Comparison of ENCODE assay signal across 10 cellular contexts in the genomic region with DNA sequence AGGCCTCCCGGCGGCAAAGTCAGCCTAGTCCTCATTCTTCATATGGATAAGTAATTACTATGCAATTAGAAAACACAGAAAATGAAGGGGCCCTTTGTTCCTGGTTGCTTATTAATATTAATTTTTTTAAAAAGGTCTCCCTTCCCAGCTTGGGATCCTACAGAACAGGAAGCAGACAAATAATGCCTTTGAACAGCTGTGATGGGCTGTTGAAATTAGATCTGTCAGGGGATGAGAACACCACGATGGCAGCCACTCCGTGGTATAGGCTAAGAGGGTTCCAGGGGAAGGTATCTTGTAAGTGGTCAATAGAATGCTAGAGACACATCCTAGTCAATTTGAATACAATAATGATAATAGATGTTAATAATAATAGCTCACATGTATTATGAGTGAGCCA.
DNase-seq lines count a peak whose midpoint lies in the region; ATAC-seq, FAIRE-seq and TF ChIP-seq lines count a peak whose summit lies in the region.
"Had no signal": no experiment of that assay in that cellular context is flagged by ENCODE, and none has a peak within 500 bp of the region (broad histone marks: within the 10 kb centered on the region; RNA-seq: fewer than 3 reads in every experiment).

No MANE protein-coding gene starts in this region.

- H3K4me1 ChIP-seq in cardiac muscle cell (ENCODE audit: low read depth) = no peaks in the 10 kb centered on the region
- H3K4me1 ChIP-seq in upper lobe of left lung = peaks cover 6 to 20% (median 13%) of the 10 kb centered on the region in 4 donors

- TF ChIP-seq POLR2A in upper lobe of left lung (IDR thresholded peaks at IDR 0.05) = no peak

- H3K4me3 ChIP-seq in cardiac muscle cell (no peak overlapping the region), upper lobe of left lung (no peak overlapping the region)
- H3K4me3 ChIP-seq: GM12878 had no signal

- intact Hi-C loops in left ventricle myocardium superior (cut with micrococcal nuclease) = no loop called here

- no peak for FAIRE-seq in GM19239 (lab: Jason Lieb, UNC)
- FAIRE-seq: GM12878 had no signal

- no peak for TF ChIP-seq CTCF in cardiac muscle cell (IDR thresholded peaks at IDR 0.05; ENCODE audit: low read depth, low read length)
- no peak for TF ChIP-seq CTCF in upper lobe of left lung (IDR thresholded peaks at IDR 0.05)

- H3K36me3 ChIP-seq in cardiac muscle cell = no peaks in the 10 kb centered on the region
- no peaks in the 10 kb centered on the region for H3K36me3 ChIP-seq in upper lobe of left lung

- peak overlapping the region; percentile 1 for H3K27ac ChIP-seq in cardiac muscle cell
- peak overlapping the region; percentile 95 for H3K27ac ChIP-seq in layer of hippocampus (ENCODE audit: low read depth, low read length)
- peak overlapping the region; percentile 20 to 72 (median 51) for H3K27ac ChIP-seq in upper lobe of left lung

- no peak for ATAC-seq in left ventricle myocardium superior
- no peak for ATAC-seq in upper lobe of left lung (ENCODE audit: low FRiP score in 2 of 2)
- ATAC-seq: GM12878; natural killer cell treated with Interleukin-12 subunit alpha and Interleukin-12 subunit beta and Interleukin-15 and Interleukin-18, amount 100 ng/mL, for 72 hours had no signal

- TF ChIP-seq EP300 in upper lobe of left lung (IDR thresholded peaks at IDR 0.05) = no peak

- DNase-seq in cardiac muscle cell (ENCODE audit: low read depth in 1 of 2, low spot score in 1 of 2) (no peak), left ventricle myocardium superior (no peak), SHP77 (lab: John Stamatoyannopoulos, UW) (peak; percentile 11 to 25), upper lobe of left lung (no peak), MV-4-11 (lab: John Stamatoyannopoulos, UW) (no peak), 8988T (no peak), GM19239 (ENCODE audit: insufficient read length, low spot score) (no peak)

- H3K9me3 ChIP-seq in cardiac muscle cell (ENCODE audit: low read depth) (no peaks in the 10 kb centered on the region), upper lobe of left lung (no peaks in the 10 kb centered on the region)

- H3K27me3 ChIP-seq in cardiac muscle cell (no peaks in the 10 kb centered on the region), layer of hippocampus (ENCODE audit: control insufficient read depth, insufficient read depth, low read length) (no peaks in the 10 kb centered on the region), upper lobe of left lung (no peaks in the 10 kb centered on the region)

- 90 to 91% methylated on average over 4 of the region's 4 CpGs for WGBS in upper lobe of left lung, 2 donors

Comparison
In these comparisons a context has a peak if more than half of its experiments do, and no peak if none do; other contexts are left out.
1. DNase-seq: peak in SHP77 (2 of 2); none in cardiac muscle cell (0 of 2), left ventricle myocardium superior (single experiment), upper lobe of left lung (0 of 2), MV-4-11 (single experiment), 8988T (single experiment) and GM19239 (single experiment).
2. H3K27ac ChIP-seq: peak in every context shown above with its lines; median percentile 95 in layer of hippocampus; 51 in upper lobe of left lung; 1 in cardiac muscle cell.